In genomic region chr6:45650527-45651135, GRCh38 we compare ENCODE assay signal across 12 cellular contexts.
A peak's percentile ranks its signal among the peaks of the same experiment; 100 is the strongest.
DNase-seq lines count a peak whose midpoint lies in the region; ATAC-seq and TF ChIP-seq lines count a peak whose summit lies in the region.
"Had no signal": no experiment of that assay in that cellular context is flagged by ENCODE, and none has a peak within 500 bp of the region (broad histone marks: within the 10 kb centered on the region; RNA-seq: fewer than 3 reads in every experiment).

No MANE protein-coding gene starts in this region.

- ATAC-seq in HCT116, result peak; percentile 87
- no peak for ATAC-seq in GM18909 (IDR thresholded peaks at IDR 0.05; ENCODE audit: poor library complexity, unreplicated experiment)
- no peak for ATAC-seq in T-helper 17 cell
- ATAC-seq: activated T-cell treated with anti-CD3 and anti-CD28 coated beads, Interleukin-2, amount 50 U/mL, for 4 hours; WTC11 had no signal

- RAD21 ChIA-PET in HCT116 (lab: Charles Lee; ENCODE audit: low non-redundant PET in 1 of 2, low total read pairs in 2 of 2, uncharacterized antibody in 2 of 2, unreplicated experiment in 2 of 2), result no interaction called here

- H2AFZ ChIP-seq in HCT116 (ENCODE audit: low read depth, low read length, poor library complexity, severe bottlenecking) (no peak overlapping the region), smooth muscle cell (ENCODE audit: low read depth) (no peak overlapping the region)

- H3K27me3 ChIP-seq in HCT116 (ENCODE audit: insufficient read depth, low read length) (0 out of 2 replicates have a peak, but pooled peaks cover 9% of the 10 kb centered on the region), smooth muscle cell (ENCODE audit: low read depth) (no peaks in the 10 kb centered on the region)

- CTCF ChIA-PET in HCT116 (lab: Charles Lee), result no interaction called here

- H3K9ac ChIP-seq in HCT116 (ENCODE audit: low read length), result peak overlapping the region; percentile 6; the same call in 1 of the 2 replicates
- no peak overlapping the region for H3K9ac ChIP-seq in smooth muscle cell (ENCODE audit: low read depth)

- H3F3A ChIP-seq in smooth muscle cell (ENCODE audit: low read depth), result no peaks in the 10 kb centered on the region

- H3K4me2 ChIP-seq in HCT116 (ENCODE audit: low read length), result peak overlapping the region; percentile 56
- H3K4me2 ChIP-seq in smooth muscle cell, result peak overlapping the region; percentile 66

- no peaks in the 10 kb centered on the region for H3K36me3 Mint-ChIP-seq in T-helper 17 cell (ENCODE audit: low read depth)
- H3K36me3 Mint-ChIP-seq: WTC11 had no signal

- H3K9me3 ChIP-seq in HCT116 (ENCODE audit: control insufficient read depth in 1 of 2, insufficient read depth in 1 of 2, low read depth in 1 of 2, low read length in 2 of 2) (no peaks in the 10 kb centered on the region), smooth muscle cell (replicated peaks; ENCODE audit: low read depth) (no peaks in the 10 kb centered on the region), T-helper 17 cell (ENCODE audit: control insufficient read depth, low read length, poor library complexity, severe bottlenecking) (no peaks in the 10 kb centered on the region)

- H3K4me1 ChIP-seq in HCT116 (ENCODE audit: control insufficient read depth in 1 of 2, insufficient read depth in 2 of 2, low read length in 2 of 2) (peaks cover 16 to 47% of the 10 kb centered on the region in 2 experiments), smooth muscle cell (ENCODE audit: low read depth) (peaks cover 14% of the 10 kb centered on the region)

- no peak overlapping the region for H3K27ac Mint-ChIP-seq in T-helper 17 cell
- H3K27ac Mint-ChIP-seq: WTC11 had no signal

- DNase-seq in HCT116 (ENCODE audit: low read depth, low spot score) (peak; percentile 16), SW480 (ENCODE audit: low spot score) (peak; percentile 9), fibroblast of the conjunctiva (ENCODE audit: low read depth) (peak; percentile 17), smooth muscle cell (lab: John Stamatoyannopoulos, UW; ENCODE audit: unreplicated experiment) (no peak), superior temporal gyrus (ENCODE audit: extremely low spot score) (no peak), T-helper 17 cell (no peak), DMS53 treated with DMSO at 0.1 percent for 48 hours (lab: John Stamatoyannopoulos, UW; ENCODE audit: unreplicated experiment) (no peak)
- DNase-seq: activated T-cell treated with anti-CD3 and anti-CD28 coated beads, Interleukin-2, amount 50 U/mL, for 4 hours; cerebellar nuclear complex; NCI-H2107 had no signal

- H4K20me1 ChIP-seq in HCT116 (ENCODE audit: insufficient read depth) (no peaks in the 10 kb centered on the region), smooth muscle cell (ENCODE audit: low read depth) (no peaks in the 10 kb centered on the region)

- no TSS peak for BruUV-seq in HCT116 (replicated peaks; lab: Mats Ljungman, UMichigan)

- no peaks in the 10 kb centered on the region for H3K9me2 ChIP-seq in HCT116 (ENCODE audit: insufficient read depth)

- no peak for TF ChIP-seq RAD21 in HCT116 (IDR thresholded peaks at IDR 0.05; ENCODE audit: low read depth)

- no peak for TF ChIP-seq POLR2A in HCT116 (IDR thresholded peaks at IDR 0.05; ENCODE audit: borderline replicate concordance, extremely low read depth, insufficient read depth, insufficient read length)

- H3K79me2 ChIP-seq in HCT116 (ENCODE audit: insufficient read depth, low read length), result no peaks in the 10 kb centered on the region
- no peaks in the 10 kb centered on the region for H3K79me2 ChIP-seq in smooth muscle cell (ENCODE audit: low read depth)

- H3K27ac ChIP-seq in HCT116 (ENCODE audit: low read depth, low read length) (no peak overlapping the region), smooth muscle cell (ENCODE audit: low read depth) (peak overlapping the region; percentile 58)

- H3K4me1 Mint-ChIP-seq in T-helper 17 cell, result peaks cover 22% of the 10 kb centered on the region

- no peaks in the 10 kb centered on the region for H3K27me3 Mint-ChIP-seq in T-helper 17 cell

- TF ChIP-seq CTCF in HCT116 (IDR thresholded peaks at IDR 0.05 in 2 of 3, conservative IDR thresholded peaks at IDR 0.05 in 1 of 3; ENCODE audit: borderline replicate concordance in 1 of 3, insufficient read depth in 1 of 3, low read depth in 2 of 3, low read length in 2 of 3), result no peak
- no peak for TF ChIP-seq CTCF in smooth muscle cell (IDR thresholded peaks at IDR 0.05; ENCODE audit: borderline replicate concordance, insufficient read depth, poor library complexity, severe bottlenecking)

- peak overlapping the region in 1 of 2 experiments; percentile 5; a peak in 1 of 4 replicates for H3K4me3 ChIP-seq in HCT116 (replicated peaks in 1 of 2; ENCODE audit: low read depth in 1 of 2, low read length in 2 of 2)
- no peak overlapping the region for H3K4me3 ChIP-seq in smooth muscle cell

- intact Hi-C loops in HCT116 (cut with micrococcal nuclease), result no loop called here

- WGBS in smooth muscle cell (ENCODE audit: low lambda C conversion rate), result 66% methylated on average over 3 of the region's 3 CpGs

- POLR2A ChIA-PET in HCT116 (lab: Charles Lee), result no interaction called here

- no peaks in the 10 kb centered on the region for H3K36me3 ChIP-seq in HCT116 (ENCODE audit: control insufficient read depth in 1 of 2, insufficient read depth in 2 of 2, low read length in 2 of 2)
- H3K36me3 ChIP-seq in smooth muscle cell (ENCODE audit: low read depth), result no peaks in the 10 kb centered on the region

- H3K4me3 Mint-ChIP-seq in T-helper 17 cell, result no peak overlapping the region
- H3K4me3 Mint-ChIP-seq: activated T-cell treated with anti-CD3 and anti-CD28 coated beads, Interleukin-2, amount 50 U/mL, for 4 hours; WTC11 had no signal

TF ChIP-seq in HCT116, 20 proteins besides CTCF, POLR2A, EP300 and RAD21:
- TF ChIP-seq SP1 (IDR thresholded peaks at IDR 0.05; ENCODE audit: low read depth) (peak; percentile 49; the same call in 1 of the 2 replicates), ZFX (IDR thresholded peaks at IDR 0.05) (no peak), SRF (IDR thresholded peaks at IDR 0.05; ENCODE audit: low read depth) (no peak), CBX3 (IDR thresholded peaks at IDR 0.05; ENCODE audit: low read depth) (peak; percentile 25; the same call in 1 of the 2 replicates), EZH2 (IDR thresholded peaks at IDR 0.05) (no peak), YY1 (IDR thresholded peaks at IDR 0.05; ENCODE audit: extremely low read depth, insufficient replicate concordance, low read depth, low read length) (no peak), JUND (IDR thresholded peaks at IDR 0.05) (peak; percentile 51), TCF7L2 (IDR thresholded peaks at IDR 0.05; ENCODE audit: borderline replicate concordance, extremely low read depth, insufficient read depth, insufficient read length) (no peak), MAX (IDR thresholded peaks at IDR 0.05) (peak; percentile 56), EGR1 (IDR thresholded peaks at IDR 0.05; ENCODE audit: low read depth) (no peak), CEBPB (IDR thresholded peaks at IDR 0.05; ENCODE audit: low read depth) (0 out of 2 replicates have a peak, but pooled peaks have one; percentile 24), SIN3A (IDR thresholded peaks at IDR 0.05; ENCODE audit: low read depth) (no peak), FOSL1 (IDR thresholded peaks at IDR 0.05; ENCODE audit: low read depth) (peak; percentile 49; the same call in 1 of the 2 replicates), ELF1 (IDR thresholded peaks at IDR 0.05; ENCODE audit: borderline replicate concordance, low read depth) (no peak), ATF3 (IDR thresholded peaks at IDR 0.05) (no peak)

Comparison
In these comparisons a context has a peak if more than half of its experiments do, and no peak if none do; other contexts are left out.
1. DNase-seq: peak in HCT116 (single experiment), SW480 (single experiment) and fibroblast of the conjunctiva (single experiment); none in smooth muscle cell (single experiment), superior temporal gyrus (single experiment), T-helper 17 cell (0 of 3) and DMS53 treated with DMSO at 0.1 percent for 48 hours (single experiment).